ENCODE assay signal across 35 cellular contexts in the genomic region with DNA sequence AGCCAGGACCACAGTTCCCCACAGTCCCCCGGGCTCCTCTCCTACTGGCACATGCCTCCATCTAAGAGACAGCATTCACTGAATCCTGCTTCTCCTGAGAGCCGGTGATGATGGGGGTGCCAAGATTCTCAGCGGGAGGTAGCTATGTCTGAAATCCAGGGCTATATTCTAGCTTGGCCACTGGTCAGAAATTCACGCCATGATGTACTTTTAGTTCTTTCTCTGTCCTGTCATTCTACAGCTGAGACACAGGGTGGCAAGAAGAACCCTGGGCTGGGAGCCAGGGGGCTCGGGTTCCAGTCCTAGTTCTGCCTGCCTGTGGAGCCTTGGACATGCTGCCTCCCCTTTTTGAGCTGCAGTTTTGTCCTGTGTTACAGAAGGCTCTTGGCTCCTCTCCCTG. TPM values are rescaled to one million over a fixed set of nuclear protein-coding genes. Genes with fewer than 3 reads are reported as not detected.
"Had no signal": no experiment of that assay in that cellular context is flagged by ENCODE, and none has a peak within 500 bp of the region (broad histone marks: within the 10 kb centered on the region; RNA-seq: fewer than 3 reads in every experiment).

No MANE protein-coding gene starts in this region.

- H3K4me1 Mint-ChIP-seq: neural crest cell had no signal

- H3K27ac ChIP-seq: body of pancreas, gastroesophageal sphincter, hepatocyte, right atrium auricular region, suprapubic skin, transverse colon, VCaP had no signal

- H3K4me3 ChIP-seq: body of pancreas, gastroesophageal sphincter, hepatocyte, right atrium auricular region, smooth muscle cell, suprapubic skin, transverse colon had no signal

- H3K27ac Mint-ChIP-seq: activated CD4-positive, alpha-beta T cell treated with anti-CD3 and anti-CD28 coated beads, Interleukin-2, amount 10 ng/mL, durations not matched to agents 7 days and 5 days; activated CD8-positive, alpha-beta T cell treated with anti-CD3 and anti-CD28 coated beads for 36 hours; activated T-helper 2 cell treated with anti-CD3 and anti-CD28 coated beads, Interferon-gamma antibody, Interleukin-2, Interleukin-4, amounts not matched to agents 10 μg/mL and 5 μg/mL and 100 μg/mL, durations not matched to agents 14 hours and 24 hours and 36 hours; effector memory CD8-positive, alpha-beta T cell had no signal

- H3K4me2 ChIP-seq: hepatocyte, smooth muscle cell had no signal

- H3K4me3 Mint-ChIP-seq: activated CD4-positive, alpha-beta T cell treated with anti-CD3 and anti-CD28 coated beads, Interleukin-2, amount 10 ng/mL, durations not matched to agents 7 days and 5 days; activated CD8-positive, alpha-beta T cell treated with anti-CD3 and anti-CD28 coated beads for 36 hours; effector memory CD8-positive, alpha-beta T cell; naive thymus-derived CD4-positive, alpha-beta T cell; neural crest cell; T-helper 1 cell treated with Interleukin-12 subunit alpha and Interleukin-12 subunit beta and Interleukin-4 antibody, amounts not matched to agents 30 μg/mL and 1 μg/mL, for 36 hours had no signal

- H3K79me2 ChIP-seq: hepatocyte had no signal

- H2AFZ ChIP-seq: hepatocyte had no signal

- DNase-seq: activated CD4-positive, alpha-beta T cell treated with anti-CD3 and anti-CD28 coated beads, Interleukin-2, amount 10 ng/mL, durations not matched to agents 7 days and 5 days; activated CD4-positive, CD25-positive, alpha-beta regulatory T cell treated with anti-CD3 and anti-CD28 coated beads, Interleukin-2, amount 50 U/mL, for 72 hours; activated CD8-positive, alpha-beta T cell treated with anti-CD3 and anti-CD28 coated beads for 36 hours; activated naive CD4-positive, alpha-beta T cell; activated T-cell treated with anti-CD3 and anti-CD28 coated beads, Interleukin-2, amount 50 U/mL, for 48 hours; body of pancreas; cortex of kidney; effector memory CD8-positive, alpha-beta T cell; kidney; midbrain; naive thymus-derived CD4-positive, alpha-beta T cell; occipital lobe; stimulated activated CD4-positive, alpha-beta T cell treated with anti-CD3 and anti-CD28 coated beads, Interleukin-1b, Interleukin-23, amount 100 ng/mL, for 48 hours; stimulated activated CD4-positive, alpha-beta T cell treated with anti-CD3 and anti-CD28 coated beads, Interleukin-4, amount 100 ng/mL, for 4 hours; stimulated activated CD8-positive, alpha-beta memory T cell treated with anti-CD3 and anti-CD28 coated beads, Interleukin-4, amount 100 ng/mL, for 48 hours; stimulated activated naive CD4-positive, alpha-beta T cell; SW 1271; T-helper 9 cell; transverse colon had no signal

- ATAC-seq: activated CD8-positive, alpha-beta T cell treated with anti-CD3 and anti-CD28 coated beads for 36 hours; activated naive CD4-positive, alpha-beta T cell treated with anti-CD3 and anti-CD28 coated beads, Interleukin-2, amount 50 U/mL, for 72 hours; body of pancreas; effector memory CD8-positive, alpha-beta T cell; gastroesophageal sphincter; naive thymus-derived CD4-positive, alpha-beta T cell had no signal

- H3K36me3 ChIP-seq: transverse colon had no signal

- H3K9me3 ChIP-seq: body of pancreas, gastroesophageal sphincter, right atrium auricular region, suprapubic skin, transverse colon had no signal

- H3K27me3 Mint-ChIP-seq: activated CD4-positive, alpha-beta T cell treated with anti-CD3 and anti-CD28 coated beads, Interleukin-2, amount 10 ng/mL, durations not matched to agents 7 days and 5 days; activated CD8-positive, alpha-beta T cell treated with anti-CD3 and anti-CD28 coated beads for 36 hours; effector memory CD8-positive, alpha-beta T cell; naive thymus-derived CD4-positive, alpha-beta T cell had no signal

- H3K4me1 ChIP-seq: body of pancreas, right atrium auricular region, suprapubic skin, transverse colon had no signal

- H3K27me3 ChIP-seq: body of pancreas, gastroesophageal sphincter, hepatocyte, right atrium auricular region, suprapubic skin, transverse colon had no signal

- H3K9me3 Mint-ChIP-seq: activated CD4-positive, alpha-beta T cell treated with anti-CD3 and anti-CD28 coated beads, Interleukin-2, amount 10 ng/mL, durations not matched to agents 7 days and 5 days; activated CD8-positive, alpha-beta T cell treated with anti-CD3 and anti-CD28 coated beads for 36 hours; activated naive CD4-positive, alpha-beta T cell treated with anti-CD3 and anti-CD28 coated beads, Interleukin-2, amount 50 U/mL, for 72 hours; activated T-helper 2 cell treated with anti-CD3 and anti-CD28 coated beads, Interferon-gamma antibody, Interleukin-2, Interleukin-4, amounts not matched to agents 10 μg/mL and 5 μg/mL and 100 μg/mL, durations not matched to agents 14 hours and 24 hours and 36 hours; effector memory CD8-positive, alpha-beta T cell; naive thymus-derived CD4-positive, alpha-beta T cell; neural crest cell; T-helper 1 cell treated with Interleukin-12 subunit alpha and Interleukin-12 subunit beta and Interleukin-4 antibody, amounts not matched to agents 30 μg/mL and 1 μg/mL, for 36 hours had no signal

RNA-seq across cellular contexts. Expression of gene PHOX2A, which starts 59.2 kb away (rescaled TPM):
- total RNA-seq: activated CD4-positive, alpha-beta T cell treated with anti-CD3 and anti-CD28 coated beads, Interleukin-2, amount 10 ng/mL, durations not matched to agents 7 days and 5 days; activated CD8-positive, alpha-beta T cell treated with anti-CD3 and anti-CD28 coated beads for 36 hours; activated naive CD4-positive, alpha-beta T cell treated with anti-CD3 and anti-CD28 coated beads, Interleukin-2, amount 50 U/mL, for 72 hours; activated T-helper 2 cell treated with anti-CD3 and anti-CD28 coated beads, Interferon-gamma antibody, Interleukin-2, Interleukin-4, amounts not matched to agents 10 μg/mL and 5 μg/mL and 100 μg/mL, durations not matched to agents 14 hours and 24 hours and 36 hours; body of pancreas; endothelial cell of umbilical vein; fibroblast of lung; fibroblast of villous mesenchyme; hepatocyte; kidney; lower leg skin; naive thymus-derived CD4-positive, alpha-beta T cell; occipital lobe; pulmonary artery endothelial cell; right atrium auricular region; smooth muscle cell; suprapubic skin had no signal
- polyA plus RNA-seq: endothelial cell of umbilical vein; esophagus; fibroblast of lung; hepatocyte; naive thymus-derived CD4-positive, alpha-beta T cell had no signal
